ENCODE assay signal across 7 cellular contexts in genomic region chr6:159691963-159692287, GRCh38. TPM values are rescaled to one million over a fixed set of nuclear protein-coding genes. Genes with fewer than 3 reads are reported as not detected.
DNase-seq lines count a peak whose midpoint lies in the region; ATAC-seq and TF ChIP-seq lines count a peak whose summit lies in the region.

No MANE protein-coding gene starts in this region.

- TF ChIP-seq CTCF in fibroblast of mammary gland (conservative IDR thresholded peaks at IDR 0.05; ENCODE audit: control insufficient read depth, insufficient read depth, low read depth, low read length) (no peak), gastrocnemius medialis (IDR thresholded peaks at IDR 0.05 in 4 of 5, conservative IDR thresholded peaks at IDR 0.05 in 1 of 5) (no peak)

- H3K4me1 ChIP-seq in SJSA1 (replicated peaks) (peaks cover 33% of the 10 kb centered on the region), gastrocnemius medialis (peaks cover 40 to 49% of the 10 kb centered on the region in 2 donors)

- H3K4me3 ChIP-seq in H7 (ENCODE audit: insufficient read depth, low read depth, low read length) (peak overlapping the region; percentile 83), SJSA1 (peak overlapping the region; percentile 92), fibroblast of mammary gland (ENCODE audit: control insufficient read depth, low read depth, low read length) (peak overlapping the region; percentile 82), gastrocnemius medialis (peak overlapping the region; percentile 83 to 94 (median 90))

- intact Hi-C loops in gastrocnemius medialis (cut with DNase I; ENCODE audit: low total_unique reads), result loop anchor here (2.0 to 10.0 kb wide), 3 partner anchors 71 to 373 kb away; partner anchors contain the start of gene ACAT2

- no peak for ATAC-seq in gastrocnemius medialis
- ATAC-seq in HG03342 (IDR thresholded peaks at IDR 0.05; ENCODE audit: unreplicated experiment), result no peak

- peak; percentile 32 for DNase-seq in H7
- DNase-seq in SJSA1 (ENCODE audit: low read depth in 1 of 2, low spot score in 2 of 2), result no peak
- no peak for DNase-seq in fibroblast of mammary gland (ENCODE audit: low read depth)
- DNase-seq in gastrocnemius medialis, result no peak
- no peak for DNase-seq in epidermal melanocyte (ENCODE audit: insufficient read length, low spot score)
- no peak for DNase-seq in SW480 (ENCODE audit: low spot score)

- peaks cover 2% of the 10 kb centered on the region for H3K36me3 ChIP-seq in H7 (replicated peaks; ENCODE audit: control insufficient read depth, insufficient read depth, low read length)
- peaks cover 28% of the 10 kb centered on the region for H3K36me3 ChIP-seq in SJSA1
- peaks cover 2 to 55% of the 10 kb centered on the region in 2 donors for H3K36me3 ChIP-seq in gastrocnemius medialis

- no peak for TF ChIP-seq POLR2A in gastrocnemius medialis (IDR thresholded peaks at IDR 0.05)

- H3K9me3 ChIP-seq in SJSA1 (replicated peaks) (no peaks in the 10 kb centered on the region), gastrocnemius medialis (no peaks in the 10 kb centered on the region)

- H3K27me3 ChIP-seq in H7 (ENCODE audit: control insufficient read depth, insufficient read depth, low read length) (no peaks in the 10 kb centered on the region), SJSA1 (replicated peaks) (no peaks in the 10 kb centered on the region), gastrocnemius medialis (no peaks in the 10 kb centered on the region)

- in situ Hi-C loops in gastrocnemius medialis (cut with MboI; ENCODE audit: low sequenced_read_pairs in 4 of 4), result loop anchor here in 2 of 4 donors (10.0 to 25.0 kb wide), 3 partner anchors 103 to 283 kb away; partner anchors contain the start of genes IGF2R (in 1 of the 2) and MRPL18 (in 1 of the 2)

- H3K27ac ChIP-seq in SJSA1 (no peak overlapping the region), gastrocnemius medialis (peak overlapping the region; percentile 94 to 99 (median 96))

RNA-seq across cellular contexts. Expression of gene SOD2, which starts 1.1 kb away (rescaled TPM):
- 90.8 and 114 TPM in 2 replicates for total RNA-seq in H7 (2014; rRNA removed; shearing (Covaris generic))
- 81.6 and 102 TPM in 2 replicates for total RNA-seq in SJSA1 (2014; rRNA removed; shearing (Covaris generic))
- over 10,000 TPM; 10,850 to 22,513 (median 13,452) TPM for total RNA-seq in gastrocnemius medialis

RNA-seq across cellular contexts. Expression of gene WTAP, which starts 35.4 kb away (rescaled TPM):
- 58.1 and 63.1 TPM in 2 replicates for total RNA-seq in H7 (2014; rRNA removed; shearing (Covaris generic))
- 91.4 and 111 TPM in 2 replicates for total RNA-seq in SJSA1 (2014; rRNA removed; shearing (Covaris generic))
- total RNA-seq in gastrocnemius medialis, result 100 to 1,000 TPM; 147 to 238 (median 193) TPM

Comparison
In these comparisons a context has a peak if more than half of its experiments do, and no peak if none do; other contexts are left out.
1. RNA of gene SOD2, which starts 1.1 kb away (total RNA-seq): 10,850 to 22,513 TPM in gastrocnemius medialis; 81.6 to 102 TPM in SJSA1 and 90.8 to 114 TPM in H7; every median in the first group is over 10 times any median in the second.
2. Peak in every context shown above with its lines, with median percentiles within 50 percentile points of each other: H3K4me3 ChIP-seq.